ENCODE assay signal across 13 cellular contexts in the genomic region with DNA sequence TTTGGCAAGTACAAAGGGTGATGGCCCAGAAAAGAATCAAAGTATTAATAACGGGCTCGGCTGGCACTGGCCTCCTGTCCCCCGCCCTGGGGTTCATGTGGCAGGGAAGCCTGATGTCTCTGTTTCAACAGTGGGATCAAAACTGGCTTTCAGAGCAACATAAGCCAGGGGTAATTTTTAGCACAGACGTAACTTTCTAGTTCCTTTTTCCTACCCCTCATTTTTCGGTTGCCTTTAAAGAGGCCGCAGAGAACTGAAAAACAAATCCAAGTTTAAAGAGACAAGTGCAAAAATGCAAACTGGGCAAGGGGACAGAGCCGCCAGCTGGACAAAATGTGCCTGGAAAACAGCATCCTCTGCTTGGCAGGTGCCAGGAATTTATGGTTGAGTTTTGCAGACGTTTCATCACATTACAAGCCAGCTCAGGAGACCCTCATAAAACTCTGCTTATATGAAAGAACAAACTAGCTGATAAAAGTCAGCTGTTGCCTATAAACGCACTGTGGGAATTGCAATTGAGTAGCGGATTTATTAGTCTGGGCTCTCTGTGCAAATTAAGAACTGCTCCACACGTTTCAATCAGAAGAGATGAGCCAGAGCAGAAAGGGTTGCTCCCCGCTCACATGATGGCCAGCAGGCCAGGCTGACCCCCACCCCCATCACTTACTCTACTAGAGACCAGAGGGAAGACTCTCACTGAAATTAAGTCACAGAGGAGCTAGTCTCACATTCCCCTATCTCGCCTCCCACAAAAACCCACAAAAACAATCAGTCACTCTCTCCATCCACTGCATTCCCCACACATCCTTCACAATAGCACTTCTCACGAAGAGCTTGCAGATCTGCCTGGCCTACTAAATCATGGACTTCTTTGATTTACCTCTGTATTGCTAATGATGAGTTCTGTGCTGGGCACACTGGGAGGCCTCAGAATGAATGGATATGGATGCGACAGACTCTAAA.
A peak's percentile ranks its signal among the peaks of the same experiment; 100 is the strongest.
DNase-seq lines count a peak whose midpoint lies in the region; ATAC-seq and FAIRE-seq lines count a peak whose summit lies in the region.
"Had no signal": no experiment of that assay in that cellular context is flagged by ENCODE, and none has a peak within 500 bp of the region (broad histone marks: within the 10 kb centered on the region; RNA-seq: fewer than 3 reads in every experiment).

No MANE protein-coding gene starts in this region.

- intact Hi-C loops in dendritic cell treated with granulocyte-macrophage colony-stimulating factor and Interleukin-4, amounts not matched to agents 40 ng/mL and 50 ng/mL, for 4 days (cut with micrococcal nuclease): no loop called here

- peaks cover 22% of the 10 kb centered on the region for H3K4me1 Mint-ChIP-seq in dendritic cell treated with granulocyte-macrophage colony-stimulating factor and Interleukin-4, amounts not matched to agents 40 ng/mL and 50 ng/mL, for 4 days (ENCODE audit: low read depth)
- peaks cover 29 to 44% of the 10 kb centered on the region in 2 donors for H3K4me1 Mint-ChIP-seq in stimulated activated naive B cell treated with anti-CD40 and anti-IgM and Interleukin-4, amounts not matched to agents 10 μg/mL and 1 μg/mL and 100 μg/mL, for 72 hours

- peak overlapping the region; percentile 79 for H3K27ac Mint-ChIP-seq in dendritic cell treated with granulocyte-macrophage colony-stimulating factor and Interleukin-4, amounts not matched to agents 40 ng/mL and 50 ng/mL, for 4 days
- peak overlapping the region; percentile 97 for H3K27ac Mint-ChIP-seq in stimulated activated naive B cell treated with anti-CD40 and anti-IgM and Interleukin-4, amounts not matched to agents 10 μg/mL and 1 μg/mL and 100 μg/mL, for 72 hours
- H3K27ac Mint-ChIP-seq: stimulated activated naive CD8-positive, alpha-beta T cell treated with anti-CD3 and anti-CD28 coated beads, Interleukin-15, Interleukin-2, amounts not matched to agents 100 ng/mL and 50 ng/mL, for 24 hours had no signal

- peak; percentile 50 for ATAC-seq in HG03135 (IDR thresholded peaks at IDR 0.05; ENCODE audit: unreplicated experiment)
- ATAC-seq in stimulated activated naive B cell treated with anti-CD40 and anti-IgM and Interleukin-4, amounts not matched to agents 10 μg/mL and 1 μg/mL and 100 μg/mL, for 72 hours (replicated peaks): peak; percentile 91 to 92
- ATAC-seq in stimulated activated naive CD8-positive, alpha-beta T cell treated with anti-CD3 and anti-CD28 coated beads, Interleukin-15, Interleukin-2, amounts not matched to agents 100 U/mL and 50 U/mL, for 24 hours: no peak
- ATAC-seq: K562, left ventricle myocardium superior had no signal

- no peaks in the 10 kb centered on the region for H3K9me3 Mint-ChIP-seq in dendritic cell treated with granulocyte-macrophage colony-stimulating factor and Interleukin-4, amounts not matched to agents 40 ng/mL and 50 ng/mL, for 4 days
- H3K9me3 Mint-ChIP-seq in stimulated activated naive B cell treated with anti-CD40 and anti-IgM and Interleukin-4, amounts not matched to agents 10 μg/mL and 1 μg/mL and 100 μg/mL, for 72 hours: no peaks in the 10 kb centered on the region
- H3K9me3 Mint-ChIP-seq: stimulated activated naive CD8-positive, alpha-beta T cell treated with anti-CD3 and anti-CD28 coated beads, Interleukin-15, Interleukin-2, amounts not matched to agents 100 ng/mL and 50 ng/mL, for 24 hours had no signal

- DNase-seq in GM18507 (ENCODE audit: extremely low spot score, insufficient read length, low read depth) (no peak), NCI-H1417 treated with DMSO at 0.1 percent for 48 hours (lab: John Stamatoyannopoulos, UW) (no peak), AML-193 (lab: John Stamatoyannopoulos, UW) (no peak), NCI-H226 (no peak)
- DNase-seq in stimulated activated naive B cell treated with anti-CD40 and anti-IgM and Interleukin-4, amounts not matched to agents 10 μg/mL and 1 μg/mL and 100 μg/mL, for 72 hours: peak; percentile 22
- no peak for DNase-seq in stimulated activated naive CD8-positive, alpha-beta T cell treated with anti-CD3 and anti-CD28 coated beads, Interleukin-15, Interleukin-2, amounts not matched to agents 100 U/mL and 50 U/mL, for 24 hours
- DNase-seq: GDM1, left ventricle myocardium superior, PC-9 had no signal

- peaks cover 3% of the 10 kb centered on the region for H3K27me3 Mint-ChIP-seq in dendritic cell treated with granulocyte-macrophage colony-stimulating factor and Interleukin-4, amounts not matched to agents 40 ng/mL and 50 ng/mL, for 4 days
- peaks cover 2% of the 10 kb centered on the region in 2 donors for H3K27me3 Mint-ChIP-seq in stimulated activated naive B cell treated with anti-CD40 and anti-IgM and Interleukin-4, amounts not matched to agents 10 μg/mL and 1 μg/mL and 100 μg/mL, for 72 hours

- FAIRE-seq in GM18507 (lab: Jason Lieb, UNC): peak; percentile 86
- FAIRE-seq: K562 had no signal

- H3K4me3 Mint-ChIP-seq in dendritic cell treated with granulocyte-macrophage colony-stimulating factor and Interleukin-4, amounts not matched to agents 40 ng/mL and 50 ng/mL, for 4 days: no peak overlapping the region
- H3K4me3 Mint-ChIP-seq in stimulated activated naive B cell treated with anti-CD40 and anti-IgM and Interleukin-4, amounts not matched to agents 10 μg/mL and 1 μg/mL and 100 μg/mL, for 72 hours: peak overlapping the region; percentile 44 to 56
- H3K4me3 Mint-ChIP-seq: stimulated activated naive CD8-positive, alpha-beta T cell treated with anti-CD3 and anti-CD28 coated beads, Interleukin-15, Interleukin-2, amounts not matched to agents 100 ng/mL and 50 ng/mL, for 24 hours had no signal

- H3K36me3 Mint-ChIP-seq in dendritic cell treated with granulocyte-macrophage colony-stimulating factor and Interleukin-4, amounts not matched to agents 40 ng/mL and 50 ng/mL, for 4 days (ENCODE audit: low read depth): peaks cover 6% of the 10 kb centered on the region
- peaks cover 6 to 11% of the 10 kb centered on the region in 2 donors for H3K36me3 Mint-ChIP-seq in stimulated activated naive B cell treated with anti-CD40 and anti-IgM and Interleukin-4, amounts not matched to agents 10 μg/mL and 1 μg/mL and 100 μg/mL, for 72 hours
